In the genomic region with DNA sequence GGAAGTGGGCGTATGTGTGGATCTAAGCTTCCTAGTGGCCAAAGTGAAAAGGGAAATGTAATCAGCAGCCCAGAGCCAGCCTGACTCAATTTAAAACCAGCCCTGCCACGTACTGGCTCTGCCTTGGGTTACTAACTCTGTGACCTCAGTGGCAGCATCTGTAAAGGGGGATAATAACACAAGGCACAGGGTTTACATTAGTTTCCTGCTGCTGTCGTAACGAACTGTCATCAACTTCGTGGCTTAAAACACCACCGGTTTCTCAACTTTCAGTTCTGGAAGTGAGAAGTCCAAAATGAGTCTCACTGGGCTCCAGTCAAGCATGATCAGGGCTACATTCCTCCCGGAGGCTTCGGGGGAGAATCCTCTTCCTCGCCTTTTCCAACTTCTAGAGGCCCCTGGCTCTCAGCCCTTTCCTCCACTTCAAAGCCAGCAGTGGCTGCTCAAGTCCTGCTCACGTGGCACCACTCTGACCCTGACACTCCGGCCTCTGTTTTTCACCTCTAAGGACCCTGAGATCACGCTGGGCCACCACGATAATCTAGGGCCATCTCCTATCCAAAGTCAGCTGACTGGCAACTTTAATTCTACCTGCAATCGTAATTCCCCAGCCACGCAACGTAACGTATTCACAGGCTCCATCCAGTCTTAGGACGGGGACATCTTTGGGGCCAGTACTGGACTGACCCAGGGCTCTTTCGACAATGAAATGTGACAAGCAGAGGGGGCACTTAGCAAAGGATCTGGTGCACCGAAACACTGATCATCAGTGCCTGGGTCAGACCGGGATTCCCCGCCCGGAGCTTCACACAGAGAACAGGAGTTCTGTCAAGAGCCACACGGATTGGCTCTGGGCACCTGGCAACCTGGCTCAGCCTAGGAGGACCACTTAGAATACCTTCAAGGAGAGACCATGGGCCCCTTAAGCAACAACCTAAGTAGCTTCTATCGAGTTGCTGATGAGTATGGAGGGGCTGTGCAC, we compare ENCODE assay signal across 10 cellular contexts. TPM values are rescaled to one million over a fixed set of nuclear protein-coding genes. Genes with fewer than 3 reads are reported as not detected.
DNase-seq lines count a peak whose midpoint lies in the region; TF ChIP-seq lines count a peak whose summit lies in the region.
"Had no signal": no experiment of that assay in that cellular context is flagged by ENCODE, and none has a peak within 500 bp of the region (broad histone marks: within the 10 kb centered on the region; RNA-seq: fewer than 3 reads in every experiment).

No MANE protein-coding gene starts in this region.

- intact Hi-C loops in thyroid gland (cut with DNase I) (loop anchor here (2.0 to 5.0 kb wide), 2 partner anchors 61 to 308 kb away; no protein-coding TSS in a partner anchor), stomach (cut with DNase I; ENCODE audit: low total_unique reads) (loop anchor here (5.0 kb wide), 2 partner anchors 63 to 143 kb away; no protein-coding TSS in a partner anchor)

- H3K9me3 ChIP-seq in thyroid gland (no peaks in the 10 kb centered on the region), stomach (no peaks in the 10 kb centered on the region)
- H3K9me3 ChIP-seq: colonic mucosa had no signal

- TF ChIP-seq CTCF in fibroblast of mammary gland (conservative IDR thresholded peaks at IDR 0.05; ENCODE audit: control insufficient read depth, insufficient read depth, low read depth, low read length) (no peak), thyroid gland (IDR thresholded peaks at IDR 0.05) (no peak), stomach (IDR thresholded peaks at IDR 0.05) (no peak)

- H3K4me1 ChIP-seq in thyroid gland (peaks cover 9 to 27% of the 10 kb centered on the region in 2 donors), stomach (peaks cover 12 to 46% (median 20%) of the 10 kb centered on the region in 4 donors)
- H3K4me1 ChIP-seq: colonic mucosa had no signal

- no peak for TF ChIP-seq POLR2A in thyroid gland (IDR thresholded peaks at IDR 0.05)
- TF ChIP-seq POLR2A in stomach (IDR thresholded peaks at IDR 0.05) = no peak

- no peaks in the 10 kb centered on the region for H3K27me3 ChIP-seq in thyroid gland
- H3K27me3 ChIP-seq in stomach = no peaks in the 10 kb centered on the region
- H3K27me3 ChIP-seq: colonic mucosa had no signal

- H3K36me3 ChIP-seq in thyroid gland (no peaks in the 10 kb centered on the region), stomach (peaks cover 9 to 62% (median 25%) of the 10 kb centered on the region in 4 donors)

- TF ChIP-seq EP300 in stomach (IDR thresholded peaks at IDR 0.05) = no peak

- WGBS in thyroid gland, 2 donors = 51 to 58% methylated on average over 24 to 25 of the region's 25 CpGs
- 80 to 87% (median 86%) methylated on average over 23 to 25 of the region's 25 CpGs for WGBS in stomach, 5 donors

- peak; percentile 37 for DNase-seq in activated naive CD4-positive, alpha-beta T cell treated with Interleukin-2 at 50 U/mL for 16 hours
- DNase-seq in activated naive CD4-positive, alpha-beta T cell (lab: John Stamatoyannopoulos, UW) = no peak
- DNase-seq in activated CD4-positive, alpha-beta T cell treated with anti-CD3 and anti-CD28 coated beads, Interleukin-2, amount 50 U/mL, for 48 hours = peak; percentile 35 to 61
- DNase-seq in fibroblast of mammary gland (ENCODE audit: low read depth) (peak; percentile 4), thyroid gland (peak; percentile 45 to 54), stomach (no peak), NOMO-1 treated with DMSO at 0.1 percent for 48 hours (lab: John Stamatoyannopoulos, UW; ENCODE audit: unreplicated experiment) (no peak), EL (no peak)
- DNase-seq: colonic mucosa; stimulated activated CD4-positive, alpha-beta T cell treated with anti-CD3 and anti-CD28 coated beads, Interleukin-4, amount 100 ng/mL, for 24 hours had no signal

- H3K27ac ChIP-seq in thyroid gland = no peak overlapping the region
- peak overlapping the region in 1 of 5 donors; percentile 5 for H3K27ac ChIP-seq in stomach
- H3K27ac ChIP-seq: colonic mucosa had no signal

- H3K4me3 ChIP-seq in fibroblast of mammary gland (ENCODE audit: control insufficient read depth, low read depth, low read length) (no peak overlapping the region), thyroid gland (replicated peaks in 1 of 3) (no peak overlapping the region), stomach (no peak overlapping the region)
- H3K4me3 ChIP-seq: colonic mucosa had no signal

RNA-seq across cellular contexts. Expression of a gene that starts 14.5 kb away (rescaled TPM):
- total RNA-seq in thyroid gland = 10 to 100 TPM in 3 of 4 donors, 1 to 10 TPM in 1; 10.0 to 22.8 (median 20.4) TPM
- 100 to 1,000 TPM in 1 of 5 donors, 10 to 100 TPM in 4; 29.9 to 223 (median 46.1) TPM for total RNA-seq in stomach
- 10 to 100 TPM in 2 of 3 donors, 1 to 10 TPM in 1; 9.2 to 43.5 (median 17.9) TPM for polyA plus RNA-seq in stomach

RNA-seq across cellular contexts. Expression of a gene that starts 16.5 kb away (rescaled TPM):
- total RNA-seq in thyroid gland (1 to 10 TPM; 1.4 to 4.7 (median 1.9) TPM), stomach (10 to 100 TPM in 2 of 5 donors, 1 to 10 TPM in 3; 4.1 to 19.8 (median 7.8) TPM)
- 1 to 10 TPM; 1.6 to 3.3 (median 2.4) TPM for polyA plus RNA-seq in stomach

RNA-seq across cellular contexts. Expression of a gene that starts 32.1 kb away (rescaled TPM):
- total RNA-seq in thyroid gland (not detected), stomach (not detected)
- polyA plus RNA-seq in stomach = under 1 TPM in 1 of 3 donors, not detected in 2; 0.08 TPM

RNA-seq across cellular contexts. Expression of a gene that starts 54.3 kb away (rescaled TPM):
- total RNA-seq in thyroid gland (10 to 100 TPM; 47.9 to 83.8 (median 70.7) TPM), stomach (100 to 1,000 TPM in 1 of 5 donors, 10 to 100 TPM in 4; 28.6 to 219 (median 44.9) TPM)
- polyA plus RNA-seq in stomach = 100 to 1,000 TPM in 1 of 3 donors, 10 to 100 TPM in 2; 36.0 to 151 (median 71.7) TPM

Comparison
In these comparisons a context has a peak if more than half of its experiments do, and no peak if none do; other contexts are left out.
1. DNase-seq: peak in activated naive CD4-positive, alpha-beta T cell treated with Interleukin-2 at 50 U/mL for 16 hours (single experiment), activated CD4-positive, alpha-beta T cell treated with anti-CD3 and anti-CD28 coated beads, Interleukin-2, amount 50 U/mL, for 48 hours (2 of 2), fibroblast of mammary gland (single experiment) and thyroid gland (2 of 2); none in activated naive CD4-positive, alpha-beta T cell (0 of 4), stomach (single experiment), NOMO-1 treated with DMSO at 0.1 percent for 48 hours (single experiment) and EL (single experiment).